8 cellular contexts compared by ENCODE assay signal in genomic region chr12:40770781-40771180, GRCh38.
"Had no signal": no experiment of that assay in that cellular context is flagged by ENCODE, and none has a peak within 500 bp of the region (broad histone marks: within the 10 kb centered on the region; RNA-seq: fewer than 3 reads in every experiment).

No MANE protein-coding gene starts in this region.

- FAIRE-seq: H1, H54, HepG2 had no signal

- H3K4me3 ChIP-seq: GM23338 had no signal

- ATAC-seq: GM23338, HepG2 had no signal

- H2AFZ ChIP-seq: GM23338 had no signal

- H3K4me2 ChIP-seq: GM23338 had no signal

- H3K27ac ChIP-seq: HL-60 had no signal

- DNase-seq: H9, HCEC 1CT, KBM-7 had no signal
